In the genomic region with DNA sequence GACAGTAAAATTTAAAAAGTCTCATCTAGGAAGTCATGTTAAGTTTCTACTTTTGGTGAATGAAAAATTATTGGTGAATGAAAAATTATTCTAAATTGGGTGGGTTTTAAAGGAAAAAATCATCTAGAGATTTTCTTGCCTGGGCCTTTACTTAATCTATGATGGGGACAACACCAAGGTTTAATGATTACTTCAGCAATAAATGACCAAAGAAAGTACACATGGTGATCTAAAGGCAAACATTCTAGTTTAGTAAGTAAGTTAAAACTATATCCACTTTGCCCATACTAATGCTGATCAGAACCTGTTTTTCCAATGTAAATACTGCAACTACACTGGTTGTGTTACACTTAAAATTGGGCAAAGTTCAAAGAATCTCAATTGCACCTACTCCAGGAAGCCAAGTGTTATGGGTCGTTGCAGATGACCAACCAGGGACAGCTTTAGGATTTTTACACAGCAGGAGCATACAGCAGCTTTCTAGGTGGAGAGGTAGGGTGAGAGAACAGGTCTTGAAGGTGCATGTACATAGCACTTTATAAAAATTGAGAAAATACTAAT, we compare ENCODE assay signal across 17 cellular contexts.
"Had no signal": no experiment of that assay in that cellular context is flagged by ENCODE, and none has a peak within 500 bp of the region (broad histone marks: within the 10 kb centered on the region; RNA-seq: fewer than 3 reads in every experiment).

No MANE protein-coding gene starts in this region.

- H3K27ac Mint-ChIP-seq: activated CD4-positive, alpha-beta T cell treated with anti-CD3 and anti-CD28 coated beads for 36 hours; activated CD8-positive, alpha-beta T cell treated with anti-CD3 and anti-CD28 coated beads for 36 hours; activated naive CD8-positive, alpha-beta T cell treated with anti-CD3 and anti-CD28 coated beads, Interleukin-2, amount 10 ng/mL, durations not matched to agents 7 days and 5 days; activated T-cell treated with anti-CD3 and anti-CD28 coated beads, Interleukin-2, amount 50 U/mL, for 72 hours; immature natural killer cell; neural progenitor cell; T-cell had no signal

- H3K9ac ChIP-seq: neural progenitor cell, parathyroid adenoma had no signal

- H3K4me3 Mint-ChIP-seq: activated CD4-positive, alpha-beta T cell treated with anti-CD3 and anti-CD28 coated beads for 36 hours; activated CD8-positive, alpha-beta T cell treated with anti-CD3 and anti-CD28 coated beads for 36 hours; activated naive CD8-positive, alpha-beta T cell treated with anti-CD3 and anti-CD28 coated beads, Interleukin-2, amount 10 ng/mL, durations not matched to agents 7 days and 5 days; activated T-cell treated with anti-CD3 and anti-CD28 coated beads, Interleukin-2, amount 50 U/mL, for 72 hours; immature natural killer cell; neural progenitor cell; T-cell had no signal

- H3K27ac ChIP-seq: breast epithelium, dorsolateral prefrontal cortex, neural progenitor cell, parathyroid adenoma had no signal

- ATAC-seq: activated CD4-positive, alpha-beta T cell treated with anti-CD3 and anti-CD28 coated beads for 36 hours; activated CD8-positive, alpha-beta T cell treated with anti-CD3 and anti-CD28 coated beads for 36 hours; activated T-cell treated with anti-CD3 and anti-CD28 coated beads, Interleukin-2, amount 50 U/mL, for 72 hours; T-cell had no signal

- H3K36me3 ChIP-seq: breast epithelium, neural progenitor cell had no signal

- H3K79me2 ChIP-seq: parathyroid adenoma had no signal

- H3K4me2 ChIP-seq: neural progenitor cell had no signal

- H3K36me3 Mint-ChIP-seq: activated naive CD8-positive, alpha-beta T cell treated with anti-CD3 and anti-CD28 coated beads, Interleukin-2, amount 10 ng/mL, durations not matched to agents 7 days and 5 days; immature natural killer cell; neural progenitor cell; T-cell had no signal

- H3K9me3 Mint-ChIP-seq: activated CD8-positive, alpha-beta T cell treated with anti-CD3 and anti-CD28 coated beads for 36 hours; activated naive CD8-positive, alpha-beta T cell treated with anti-CD3 and anti-CD28 coated beads, Interleukin-2, amount 10 ng/mL, durations not matched to agents 7 days and 5 days; activated T-cell treated with anti-CD3 and anti-CD28 coated beads, Interleukin-2, amount 50 U/mL, for 72 hours; immature natural killer cell; neural progenitor cell; T-cell had no signal

- H3K4me1 ChIP-seq: breast epithelium, neural progenitor cell, parathyroid adenoma had no signal

- H2AFZ ChIP-seq: neural progenitor cell, parathyroid adenoma had no signal

- H3K4me1 Mint-ChIP-seq: activated CD4-positive, alpha-beta T cell treated with anti-CD3 and anti-CD28 coated beads for 36 hours; activated naive CD8-positive, alpha-beta T cell treated with anti-CD3 and anti-CD28 coated beads, Interleukin-2, amount 10 ng/mL, durations not matched to agents 7 days and 5 days; immature natural killer cell; neural progenitor cell; T-cell had no signal

- H3K9me3 ChIP-seq: breast epithelium had no signal

- H3K27me3 ChIP-seq: breast epithelium, dorsolateral prefrontal cortex, neural progenitor cell had no signal

- H3K4me3 ChIP-seq: breast epithelium, dorsolateral prefrontal cortex, neural progenitor cell had no signal

- DNase-seq: activated CD4-positive, alpha-beta T cell treated with anti-CD3 and anti-CD28 coated beads for 36 hours; activated CD8-positive, alpha-beta memory T cell treated with anti-CD3 and anti-CD28 coated beads, Interleukin-2, amount 50 U/mL, for 4 hours; activated CD8-positive, alpha-beta T cell treated with anti-CD3 and anti-CD28 coated beads for 36 hours; activated naive CD8-positive, alpha-beta T cell treated with anti-CD3 and anti-CD28 coated beads, Interleukin-2, amount 10 ng/mL, durations not matched to agents 7 days and 5 days; activated T-cell treated with anti-CD3 and anti-CD28 coated beads, Interleukin-2, amount 50 U/mL, for 72 hours; anterior cingulate cortex; dorsolateral prefrontal cortex; immature natural killer cell; left cardiac atrium; mesendoderm; retina; stimulated activated CD4-positive, alpha-beta T cell treated with anti-CD3 and anti-CD28 coated beads, Interleukin-4, amount 100 ng/mL, for 4 hours; T-cell; T1000 had no signal
